1 cellular context compared by ENCODE assay signal in the genomic region with DNA sequence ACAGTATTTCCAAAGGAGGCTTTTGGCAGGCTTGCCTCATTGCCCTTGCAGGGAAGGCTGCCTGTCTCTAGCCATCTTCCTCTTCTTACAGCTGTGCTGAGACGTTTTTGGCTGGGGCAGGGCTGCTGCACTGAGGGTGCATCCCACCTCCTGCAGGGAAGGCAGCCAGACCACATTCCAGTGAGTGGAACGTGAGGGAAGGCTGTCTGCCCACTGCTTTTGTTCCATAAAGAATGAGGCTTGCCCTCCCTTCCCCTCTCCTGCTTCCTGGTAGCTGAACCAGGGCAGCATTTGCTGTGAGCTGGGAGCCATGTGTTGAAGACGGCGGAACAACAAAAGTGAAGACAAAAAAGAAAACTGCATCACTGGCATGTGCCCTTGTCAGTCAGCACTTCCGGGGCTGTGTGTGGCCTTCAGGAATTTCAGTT.
TF ChIP-seq lines count a peak whose summit lies in the region.

No MANE protein-coding gene starts in this region.

TF ChIP-seq in HepG2, 621 proteins besides CTCF, POLR2A, EP300 and RAD21:
- peak; percentile 12 for TF ChIP-seq TEAD3 (CRISPR knock-in tag; optimal IDR thresholded peaks at IDR 0.05; ENCODE audit: borderline replicate concordance)
- no peak for TF ChIP-seq HMGA1 (CRISPR knock-in tag; conservative IDR thresholded peaks at IDR 0.05)
- 0 out of 2 replicates have a peak, but pooled peaks have one; percentile 17 for TF ChIP-seq SALL1 (CRISPR knock-in tag; IDR thresholded peaks at IDR 0.05)
- peak; percentile 22; the same call in 1 of the 2 replicates for TF ChIP-seq ELF1 (CRISPR knock-in tag; IDR thresholded peaks at IDR 0.05)
- TF ChIP-seq CBFB (CRISPR knock-in tag; IDR thresholded peaks at IDR 0.05): no peak
